1 cellular context compared by ENCODE assay signal in the genomic region with DNA sequence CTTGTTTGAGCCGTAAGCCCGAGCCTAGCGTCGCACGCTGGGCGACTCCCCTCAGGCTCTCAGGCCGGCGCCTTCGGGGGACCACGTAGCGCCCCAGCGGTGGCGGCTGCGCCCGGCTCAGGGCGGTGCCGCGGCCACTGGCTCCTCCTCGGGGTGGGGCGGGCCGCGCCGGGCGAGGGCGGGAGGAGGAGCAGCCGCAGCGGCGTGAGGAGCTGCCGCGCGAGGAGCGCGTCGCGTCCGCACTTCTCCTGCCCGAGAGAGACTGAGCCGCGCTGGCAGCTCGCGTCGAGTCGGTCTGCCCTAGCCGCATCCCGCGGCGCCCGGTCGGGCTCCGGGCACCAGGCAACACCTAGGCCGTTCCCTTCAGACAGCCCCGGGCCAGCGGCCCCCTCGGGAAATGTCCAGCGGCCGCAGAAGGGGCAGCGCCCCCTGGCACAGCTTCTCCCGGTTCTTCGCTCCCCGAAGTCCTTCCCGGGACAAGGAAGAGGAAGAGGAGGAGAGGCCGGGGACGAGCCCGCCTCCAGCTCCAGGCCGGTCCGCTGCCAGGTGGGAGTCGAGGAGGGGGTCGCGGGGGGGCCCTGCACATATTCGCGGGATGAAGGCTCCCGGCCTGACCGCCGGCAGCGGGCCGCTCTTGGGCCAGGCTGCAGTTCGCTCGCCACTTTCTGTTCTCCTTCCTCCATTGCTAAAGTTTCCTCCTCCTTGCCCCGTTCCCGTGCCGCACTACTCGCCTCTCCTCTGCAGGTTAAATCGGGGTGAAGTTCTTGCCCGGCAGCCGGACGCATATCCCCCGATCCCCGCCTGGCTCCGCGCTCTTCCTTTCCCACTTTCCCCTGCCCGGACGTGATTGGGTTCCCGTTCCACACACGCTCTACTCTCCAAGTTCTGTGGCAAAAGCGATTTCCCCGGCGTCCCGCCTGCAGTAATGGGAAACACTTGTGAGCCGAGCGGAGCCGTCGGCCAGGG.
TF ChIP-seq lines count a peak whose summit lies in the region.

A gene (plus strand): TSS at position 202 of the 966 bp plus-strand sequence. CDS start 196 bp downstream, at position 398.

TF ChIP-seq in HepG2, 621 proteins besides CTCF, POLR2A, EP300 and RAD21 (continued from another document and continues in another):
- TF ChIP-seq, protein P1, sequence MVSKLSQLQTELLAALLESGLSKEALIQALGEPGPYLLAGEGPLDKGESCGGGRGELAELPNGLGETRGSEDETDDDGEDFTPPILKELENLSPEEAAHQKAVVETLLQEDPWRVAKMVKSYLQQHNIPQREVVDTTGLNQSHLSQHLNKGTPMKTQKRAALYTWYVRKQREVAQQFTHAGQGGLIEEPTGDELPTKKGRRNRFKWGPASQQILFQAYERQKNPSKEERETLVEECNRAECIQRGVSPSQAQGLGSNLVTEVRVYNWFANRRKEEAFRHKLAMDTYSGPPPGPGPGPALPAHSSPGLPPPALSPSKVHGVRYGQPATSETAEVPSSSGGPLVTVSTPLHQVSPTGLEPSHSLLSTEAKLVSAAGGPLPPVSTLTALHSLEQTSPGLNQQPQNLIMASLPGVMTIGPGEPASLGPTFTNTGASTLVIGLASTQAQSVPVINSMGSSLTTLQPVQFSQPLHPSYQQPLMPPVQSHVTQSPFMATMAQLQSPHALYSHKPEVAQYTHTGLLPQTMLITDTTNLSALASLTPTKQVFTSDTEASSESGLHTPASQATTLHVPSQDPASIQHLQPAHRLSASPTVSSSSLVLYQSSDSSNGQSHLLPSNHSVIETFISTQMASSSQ (IDR thresholded peaks at IDR 0.05; ENCODE audit: low read depth), result no peak
- TF ChIP-seq, protein P1 (CRISPR knock-in tag; IDR thresholded peaks at IDR 0.05; ENCODE audit: borderline replicate concordance), result peak; percentile 35; the same call in 1 of the 2 replicates
- peak; percentile 11; the same call in 1 of the 2 replicates for TF ChIP-seq NCOA2 (CRISPR knock-in tag; IDR thresholded peaks at IDR 0.05)
- TF ChIP-seq, protein P2, sequence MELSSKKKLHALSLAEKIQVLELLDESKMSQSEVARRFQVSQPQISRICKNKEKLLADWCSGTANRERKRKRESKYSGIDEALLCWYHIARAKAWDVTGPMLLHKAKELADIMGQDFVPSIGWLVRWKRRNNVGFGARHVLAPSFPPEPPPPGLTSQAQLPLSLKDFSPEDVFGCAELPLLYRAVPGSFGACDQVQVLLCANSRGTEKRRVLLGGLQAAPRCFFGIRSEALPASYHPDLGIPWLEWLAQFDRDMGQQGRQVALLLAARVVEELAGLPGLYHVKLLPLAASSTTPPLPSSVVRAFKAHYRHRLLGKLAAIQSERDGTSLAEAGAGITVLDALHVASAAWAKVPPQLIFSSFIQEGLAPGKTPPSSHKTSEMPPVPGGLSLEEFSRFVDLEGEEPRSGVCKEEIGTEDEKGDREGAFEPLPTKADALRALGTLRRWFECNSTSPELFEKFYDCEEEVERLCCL (CRISPR knock-in tag; IDR thresholded peaks at IDR 0.05; ENCODE audit: borderline replicate concordance), result peak; percentile 88; the same call in 1 of the 2 replicates
- TF ChIP-seq ZSCAN29 (CRISPR knock-in tag; conservative IDR thresholded peaks at IDR 0.05), result 0 out of 2 replicates have a peak, but pooled peaks have one; percentile 31
- TF ChIP-seq ZNF772 (CRISPR knock-in tag; IDR thresholded peaks at IDR 0.05), result peak; percentile 83; the same call in 1 of the 2 replicates
- TF ChIP-seq MAF1 (CRISPR knock-in tag; IDR thresholded peaks at IDR 0.05; ENCODE audit: borderline replicate concordance), result peak; percentile 53
- TF ChIP-seq U2AF1 (optimal IDR thresholded peaks at IDR 0.05; ENCODE audit: low read depth, low read length), result no peak
- peak; percentile 27 for TF ChIP-seq YY1 (IDR thresholded peaks at IDR 0.05; ENCODE audit: insufficient read depth, insufficient replicate concordance, low read depth, low read length)
- TF ChIP-seq, protein P3, sequence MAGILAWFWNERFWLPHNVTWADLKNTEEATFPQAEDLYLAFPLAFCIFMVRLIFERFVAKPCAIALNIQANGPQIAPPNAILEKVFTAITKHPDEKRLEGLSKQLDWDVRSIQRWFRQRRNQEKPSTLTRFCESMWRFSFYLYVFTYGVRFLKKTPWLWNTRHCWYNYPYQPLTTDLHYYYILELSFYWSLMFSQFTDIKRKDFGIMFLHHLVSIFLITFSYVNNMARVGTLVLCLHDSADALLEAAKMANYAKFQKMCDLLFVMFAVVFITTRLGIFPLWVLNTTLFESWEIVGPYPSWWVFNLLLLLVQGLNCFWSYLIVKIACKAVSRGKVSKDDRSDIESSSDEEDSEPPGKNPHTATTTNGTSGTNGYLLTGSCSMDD (CRISPR knock-in tag; IDR thresholded peaks at IDR 0.05), result no peak
- TF ChIP-seq ZNF331 (CRISPR knock-in tag; IDR thresholded peaks at IDR 0.05), result peak; percentile 60; the same call in 1 of the 2 replicates
- TF ChIP-seq, protein P4, sequence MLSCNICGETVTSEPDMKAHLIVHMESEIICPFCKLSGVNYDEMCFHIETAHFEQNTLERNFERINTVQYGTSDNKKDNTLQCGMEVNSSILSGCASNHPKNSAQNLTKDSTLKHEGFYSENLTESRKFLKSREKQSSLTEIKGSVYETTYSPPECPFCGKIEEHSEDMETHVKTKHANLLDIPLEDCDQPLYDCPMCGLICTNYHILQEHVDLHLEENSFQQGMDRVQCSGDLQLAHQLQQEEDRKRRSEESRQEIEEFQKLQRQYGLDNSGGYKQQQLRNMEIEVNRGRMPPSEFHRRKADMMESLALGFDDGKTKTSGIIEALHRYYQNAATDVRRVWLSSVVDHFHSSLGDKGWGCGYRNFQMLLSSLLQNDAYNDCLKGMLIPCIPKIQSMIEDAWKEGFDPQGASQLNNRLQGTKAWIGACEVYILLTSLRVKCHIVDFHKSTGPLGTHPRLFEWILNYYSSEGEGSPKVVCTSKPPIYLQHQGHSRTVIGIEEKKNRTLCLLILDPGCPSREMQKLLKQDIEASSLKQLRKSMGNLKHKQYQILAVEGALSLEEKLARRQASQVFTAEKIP (CRISPR knock-in tag; IDR thresholded peaks at IDR 0.05; ENCODE audit: borderline replicate concordance), result no peak
- no peak for TF ChIP-seq CBX1 (IDR thresholded peaks at IDR 0.05; ENCODE audit: low read depth)
- TF ChIP-seq ZFY (CRISPR knock-in tag; IDR thresholded peaks at IDR 0.05), result peak; percentile 87
- TF ChIP-seq SNAI1 (CRISPR knock-in tag; IDR thresholded peaks at IDR 0.05; ENCODE audit: borderline replicate concordance), result peak; percentile 57; the same call in 1 of the 2 replicates
- 0 out of 2 replicates have a peak, but pooled peaks have one; percentile 4 for TF ChIP-seq ZNF230 (CRISPR knock-in tag; IDR thresholded peaks at IDR 0.05)
- TF ChIP-seq, protein P5, sequence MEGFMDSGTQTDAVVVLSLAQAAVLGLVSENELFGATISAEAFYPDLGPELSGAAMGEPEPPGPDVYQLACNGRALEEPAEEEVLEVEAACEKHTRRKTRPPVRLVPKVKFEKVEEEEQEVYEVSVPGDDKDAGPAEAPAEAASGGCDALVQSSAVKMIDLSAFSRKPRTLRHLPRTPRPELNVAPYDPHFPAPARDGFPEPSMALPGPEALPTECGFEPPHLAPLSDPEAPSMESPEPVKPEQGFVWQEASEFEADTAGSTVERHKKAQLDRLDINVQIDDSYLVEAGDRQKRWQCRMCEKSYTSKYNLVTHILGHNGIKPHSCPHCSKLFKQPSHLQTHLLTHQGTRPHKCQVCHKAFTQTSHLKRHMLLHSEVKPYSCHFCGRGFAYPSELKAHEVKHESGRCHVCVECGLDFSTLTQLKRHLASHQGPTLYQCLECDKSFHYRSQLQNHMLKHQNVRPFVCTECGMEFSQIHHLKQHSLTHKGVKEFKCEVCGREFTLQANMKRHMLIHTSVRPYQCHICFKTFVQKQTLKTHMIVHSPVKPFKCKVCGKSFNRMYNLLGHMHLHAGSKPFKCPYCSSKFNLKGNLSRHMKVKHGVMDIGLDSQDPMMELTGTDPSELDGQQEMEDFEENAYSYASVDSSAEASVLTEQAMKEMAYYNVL (CRISPR knock-in tag; IDR thresholded peaks at IDR 0.05; ENCODE audit: borderline replicate concordance), result 0 out of 2 replicates have a peak, but pooled peaks have one; percentile 18
- TF ChIP-seq HOXA5 (CRISPR knock-in tag; IDR thresholded peaks at IDR 0.05), result peak; percentile 37; the same call in 1 of the 2 replicates
- TF ChIP-seq TOE1 (CRISPR knock-in tag; IDR thresholded peaks at IDR 0.05), result no peak
- no peak for TF ChIP-seq ZNF546 (CRISPR knock-in tag; conservative IDR thresholded peaks at IDR 0.05)
- no peak for TF ChIP-seq ZSCAN12 (CRISPR knock-in tag; IDR thresholded peaks at IDR 0.05)
- peak; percentile 90 for TF ChIP-seq ZNF563 (CRISPR knock-in tag; IDR thresholded peaks at IDR 0.05)
- TF ChIP-seq, protein P6, sequence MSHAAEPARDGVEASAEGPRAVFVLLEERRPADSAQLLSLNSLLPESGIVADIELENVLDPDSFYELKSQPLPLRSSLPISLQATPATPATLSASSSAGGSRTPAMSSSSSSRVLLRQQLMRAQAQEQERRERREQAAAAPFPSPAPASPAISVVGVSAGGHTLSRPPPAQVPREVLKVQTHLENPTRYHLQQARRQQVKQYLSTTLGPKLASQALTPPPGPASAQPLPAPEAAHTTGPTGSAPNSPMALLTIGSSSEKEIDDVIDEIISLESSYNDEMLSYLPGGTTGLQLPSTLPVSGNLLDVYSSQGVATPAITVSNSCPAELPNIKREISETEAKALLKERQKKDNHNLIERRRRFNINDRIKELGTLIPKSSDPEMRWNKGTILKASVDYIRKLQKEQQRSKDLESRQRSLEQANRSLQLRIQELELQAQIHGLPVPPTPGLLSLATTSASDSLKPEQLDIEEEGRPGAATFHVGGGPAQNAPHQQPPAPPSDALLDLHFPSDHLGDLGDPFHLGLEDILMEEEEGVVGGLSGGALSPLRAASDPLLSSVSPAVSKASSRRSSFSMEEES (CRISPR knock-in tag; IDR thresholded peaks at IDR 0.05), result 0 out of 2 replicates have a peak, but pooled peaks have one; percentile 7
- no peak for TF ChIP-seq NFE2L1 (CRISPR knock-in tag; IDR thresholded peaks at IDR 0.05; ENCODE audit: borderline replicate concordance)
- no peak for TF ChIP-seq SOX6 (IDR thresholded peaks at IDR 0.05)
- peak; percentile 34; the same call in 1 of the 2 replicates for TF ChIP-seq SOX6 (CRISPR knock-in tag; IDR thresholded peaks at IDR 0.05)
- peak; percentile 39 for TF ChIP-seq ZMAT3 (CRISPR knock-in tag; conservative IDR thresholded peaks at IDR 0.05)
- TF ChIP-seq, protein P7, sequence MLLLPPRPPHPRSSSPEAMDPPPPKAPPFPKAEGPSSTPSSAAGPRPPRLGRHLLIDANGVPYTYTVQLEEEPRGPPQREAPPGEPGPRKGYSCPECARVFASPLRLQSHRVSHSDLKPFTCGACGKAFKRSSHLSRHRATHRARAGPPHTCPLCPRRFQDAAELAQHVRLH (CRISPR knock-in tag; IDR thresholded peaks at IDR 0.05; ENCODE audit: borderline replicate concordance, low read depth), result 0 out of 2 replicates have a peak, but pooled peaks have one; percentile 39
- TF ChIP-seq MAZ (IDR thresholded peaks at IDR 0.05; ENCODE audit: borderline replicate concordance, low read depth, low read length), result peak; percentile 59; the same call in 1 of the 2 replicates
- TF ChIP-seq MAZ (CRISPR knock-in tag; IDR thresholded peaks at IDR 0.05; ENCODE audit: low read depth), result peak; percentile 91
- TF ChIP-seq KDM5B (CRISPR knock-in tag; IDR thresholded peaks at IDR 0.05; ENCODE audit: borderline replicate concordance), result peak; percentile 86; the same call in 1 of the 2 replicates
- TF ChIP-seq, protein P8, sequence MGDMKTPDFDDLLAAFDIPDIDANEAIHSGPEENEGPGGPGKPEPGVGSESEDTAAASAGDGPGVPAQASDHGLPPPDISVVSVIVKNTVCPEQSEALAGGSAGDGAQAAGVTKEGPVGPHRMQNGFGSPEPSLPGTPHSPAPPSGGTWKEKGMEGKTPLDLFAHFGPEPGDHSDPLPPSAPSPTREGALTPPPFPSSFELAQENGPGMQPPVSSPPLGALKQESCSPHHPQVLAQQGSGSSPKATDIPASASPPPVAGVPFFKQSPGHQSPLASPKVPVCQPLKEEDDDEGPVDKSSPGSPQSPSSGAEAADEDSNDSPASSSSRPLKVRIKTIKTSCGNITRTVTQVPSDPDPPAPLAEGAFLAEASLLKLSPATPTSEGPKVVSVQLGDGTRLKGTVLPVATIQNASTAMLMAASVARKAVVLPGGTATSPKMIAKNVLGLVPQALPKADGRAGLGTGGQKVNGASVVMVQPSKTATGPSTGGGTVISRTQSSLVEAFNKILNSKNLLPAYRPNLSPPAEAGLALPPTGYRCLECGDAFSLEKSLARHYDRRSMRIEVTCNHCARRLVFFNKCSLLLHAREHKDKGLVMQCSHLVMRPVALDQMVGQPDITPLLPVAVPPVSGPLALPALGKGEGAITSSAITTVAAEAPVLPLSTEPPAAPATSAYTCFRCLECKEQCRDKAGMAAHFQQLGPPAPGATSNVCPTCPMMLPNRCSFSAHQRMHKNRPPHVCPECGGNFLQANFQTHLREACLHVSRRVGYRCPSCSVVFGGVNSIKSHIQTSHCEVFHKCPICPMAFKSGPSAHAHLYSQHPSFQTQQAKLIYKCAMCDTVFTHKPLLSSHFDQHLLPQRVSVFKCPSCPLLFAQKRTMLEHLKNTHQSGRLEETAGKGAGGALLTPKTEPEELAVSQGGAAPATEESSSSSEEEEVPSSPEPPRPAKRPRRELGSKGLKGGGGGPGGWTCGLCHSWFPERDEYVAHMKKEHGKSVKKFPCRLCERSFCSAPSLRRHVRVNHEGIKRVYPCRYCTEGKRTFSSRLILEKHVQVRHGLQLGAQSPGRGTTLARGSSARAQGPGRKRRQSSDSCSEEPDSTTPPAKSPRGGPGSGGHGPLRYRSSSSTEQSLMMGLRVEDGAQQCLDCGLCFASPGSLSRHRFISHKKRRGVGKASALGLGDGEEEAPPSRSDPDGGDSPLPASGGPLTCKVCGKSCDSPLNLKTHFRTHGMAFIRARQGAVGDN (CRISPR knock-in tag; IDR thresholded peaks at IDR 0.05), result peak; percentile 93
- TF ChIP-seq, protein P9, sequence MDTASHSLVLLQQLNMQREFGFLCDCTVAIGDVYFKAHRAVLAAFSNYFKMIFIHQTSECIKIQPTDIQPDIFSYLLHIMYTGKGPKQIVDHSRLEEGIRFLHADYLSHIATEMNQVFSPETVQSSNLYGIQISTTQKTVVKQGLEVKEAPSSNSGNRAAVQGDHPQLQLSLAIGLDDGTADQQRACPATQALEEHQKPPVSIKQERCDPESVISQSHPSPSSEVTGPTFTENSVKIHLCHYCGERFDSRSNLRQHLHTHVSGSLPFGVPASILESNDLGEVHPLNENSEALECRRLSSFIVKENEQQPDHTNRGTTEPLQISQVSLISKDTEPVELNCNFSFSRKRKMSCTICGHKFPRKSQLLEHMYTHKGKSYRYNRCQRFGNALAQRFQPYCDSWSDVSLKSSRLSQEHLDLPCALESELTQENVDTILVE (CRISPR knock-in tag; IDR thresholded peaks at IDR 0.05), result peak; percentile 21; the same call in 1 of the 2 replicates
- peak; percentile 67 for TF ChIP-seq ZNF883 (CRISPR knock-in tag; IDR thresholded peaks at IDR 0.05; ENCODE audit: not compliant biosample characterization)
- TF ChIP-seq ATF1 (CRISPR knock-in tag; IDR thresholded peaks at IDR 0.05), result no peak
- peak; percentile 60; the same call in 1 of the 2 replicates for TF ChIP-seq GABPB1 (CRISPR knock-in tag; IDR thresholded peaks at IDR 0.05)
- TF ChIP-seq MED1 (CRISPR knock-in tag; IDR thresholded peaks at IDR 0.05), result peak; percentile 37; the same call in 1 of the 2 replicates
